Comparison of ENCODE assay signal across 16 cellular contexts in genomic region chr12:51777457-51777856, GRCh38.
DNase-seq lines count a peak whose midpoint lies in the region; ATAC-seq, FAIRE-seq and TF ChIP-seq lines count a peak whose summit lies in the region.
"Had no signal": no experiment of that assay in that cellular context is flagged by ENCODE, and none has a peak within 500 bp of the region (broad histone marks: within the 10 kb centered on the region; RNA-seq: fewer than 3 reads in every experiment).

No MANE protein-coding gene starts in this region.

- no peak for ATAC-seq in left cardiac atrium

- no peak for TF ChIP-seq CTCF in D721Med (IDR thresholded peaks at IDR 0.05; ENCODE audit: insufficient read depth, missing control alignments)
- no peak for TF ChIP-seq CTCF in WERI-Rb-1 (IDR thresholded peaks at IDR 0.05; ENCODE audit: low read depth, low read length)
- no peak for TF ChIP-seq CTCF in liver (IDR thresholded peaks at IDR 0.05; ENCODE audit: low read depth, low read length, missing input control)

- intact Hi-C loops in left cardiac atrium (cut with DNase I) (no loop called here), posterior vena cava (cut with DNase I) (no loop called here)

- TF ChIP-seq RAD21 in liver (IDR thresholded peaks at IDR 0.05) = no peak

- H3K9me3 ChIP-seq in WERI-Rb-1 (ENCODE audit: severe bottlenecking) (no peaks in the 10 kb centered on the region), liver (ENCODE audit: control insufficient read depth in 4 of 4, low read length in 3 of 4) (no peaks in the 10 kb centered on the region), small intestine (ENCODE audit: control insufficient read depth, low read depth) (no peaks in the 10 kb centered on the region)

- DNase-seq in D721Med (ENCODE audit: insufficient read length, low spot score) = peak; percentile 74
- DNase-seq in WERI-Rb-1 = peak; percentile 79
- DNase-seq in small intestine = peak; percentile 17
- no peak for DNase-seq in iPS-NIHi11 (ENCODE audit: low spot score)
- no peak for DNase-seq in left cardiac atrium
- no peak for DNase-seq in posterior vena cava (ENCODE audit: low spot score)
- DNase-seq: ACHN; CD4-positive, CD25-positive, alpha-beta regulatory T cell; DND-41; GDM1; GOT3; H9 had no signal

- peaks cover 2 to 14% (median 7%) of the 10 kb centered on the region in 4 donors for H3K4me1 ChIP-seq in liver (ENCODE audit: control insufficient read depth in 4 of 4, insufficient read depth in 4 of 4, low read length in 3 of 4)
- H3K4me1 ChIP-seq in small intestine (ENCODE audit: control insufficient read depth in 2 of 2, insufficient read depth in 1 of 2, low read depth in 1 of 2, low read length in 1 of 2) = no peaks in the 10 kb centered on the region

- WGBS in liver = 53% methylated on average over 2 of the region's 2 CpGs
- WGBS in small intestine, 3 donors = 52 to 57% (median 54%) methylated on average over 2 of the region's 2 CpGs

- H3K27ac ChIP-seq in WERI-Rb-1 (peak overlapping the region; percentile 42), liver (ENCODE audit: low read depth in 1 of 2, low read length in 2 of 2) (peak overlapping the region; percentile 43 to 55), small intestine (ENCODE audit: low read depth in 1 of 2, low read length in 1 of 2) (no peak overlapping the region)
- H3K27ac ChIP-seq: BLaER1 treated with 17β-estradiol and CSF1 and Interleukin-3, amounts not matched to agents 10 nM and 100 nM had no signal

- no peak overlapping the region for H3K9ac ChIP-seq in liver (ENCODE audit: low read depth in 1 of 2, low read length in 2 of 2)
- H3K9ac ChIP-seq: BLaER1 treated with 17β-estradiol and CSF1 and Interleukin-3, amounts not matched to agents 10 nM and 100 nM had no signal

- peaks cover 6% of the 10 kb centered on the region for H3K36me3 ChIP-seq in WERI-Rb-1
- H3K36me3 ChIP-seq in liver (ENCODE audit: control insufficient read depth in 4 of 4, insufficient read depth in 3 of 4, low read depth in 1 of 4, low read length in 3 of 4) = peaks cover 0 to 4% (median 1%) of the 10 kb centered on the region in 4 donors
- no peaks in the 10 kb centered on the region for H3K36me3 ChIP-seq in small intestine (ENCODE audit: control insufficient read depth in 2 of 2, insufficient read depth in 2 of 2, low read length in 2 of 2)
- H3K36me3 ChIP-seq: BLaER1 treated with 17β-estradiol and CSF1 and Interleukin-3, amounts not matched to agents 10 nM and 100 nM had no signal

- no peak overlapping the region for H3K4me3 ChIP-seq in WERI-Rb-1 (ENCODE audit: low read depth, low read length)
- no peak overlapping the region for H3K4me3 ChIP-seq in liver (ENCODE audit: low read depth in 1 of 3, low read length in 3 of 3)
- H3K4me3 ChIP-seq in small intestine (ENCODE audit: low read depth in 1 of 2, low read length in 2 of 2) = no peak overlapping the region
- H3K4me3 ChIP-seq: BLaER1 treated with 17β-estradiol and CSF1 and Interleukin-3, amounts not matched to agents 10 nM and 100 nM had no signal

- H3K27me3 ChIP-seq in WERI-Rb-1 (ENCODE audit: insufficient read depth, low read depth, severe bottlenecking) (no peaks in the 10 kb centered on the region), liver (ENCODE audit: control insufficient read depth in 4 of 4, insufficient read depth in 4 of 4, low read length in 3 of 4) (no peaks in the 10 kb centered on the region), small intestine (ENCODE audit: control insufficient read depth in 2 of 2, insufficient read depth in 2 of 2, low read length in 2 of 2) (peaks cover 0 to 2% of the 10 kb centered on the region in 2 donors)
- H3K27me3 ChIP-seq: BLaER1 treated with 17β-estradiol and CSF1 and Interleukin-3, amounts not matched to agents 10 nM and 100 nM had no signal

- FAIRE-seq in D721Med (lab: Jason Lieb, UNC) (peak; percentile 72), small intestine (lab: Jason Lieb, UNC) (no peak)
- FAIRE-seq: GM12892, GM19239 had no signal

TF ChIP-seq in liver, 16 proteins besides CTCF, POLR2A, EP300 and RAD21:
- TF ChIP-seq JUND (IDR thresholded peaks at IDR 0.05) = no peak
- TF ChIP-seq MAX (IDR thresholded peaks at IDR 0.05) = no peak
- no peak for TF ChIP-seq TAF1 (conservative IDR thresholded peaks at IDR 0.05)
- no peak for TF ChIP-seq FOXA1 (IDR thresholded peaks at IDR 0.05)
- TF ChIP-seq HNF4A (conservative IDR thresholded peaks at IDR 0.05) = no peak
- TF ChIP-seq FOXA2 (IDR thresholded peaks at IDR 0.05) = no peak
- no peak for TF ChIP-seq ZBTB33 (IDR thresholded peaks at IDR 0.05)

Comparison
In these comparisons a context has a peak if more than half of its experiments do, and no peak if none do; other contexts are left out.
1. DNase-seq: peak in D721Med (single experiment), WERI-Rb-1 (single experiment) and small intestine (single experiment); none in iPS-NIHi11 (single experiment), left cardiac atrium (single experiment) and posterior vena cava (single experiment).
2. H3K27ac ChIP-seq: peak in WERI-Rb-1 (single experiment) and liver (2 of 2); none in small intestine (0 of 2).